9 cellular contexts compared by ENCODE assay signal in the genomic region with DNA sequence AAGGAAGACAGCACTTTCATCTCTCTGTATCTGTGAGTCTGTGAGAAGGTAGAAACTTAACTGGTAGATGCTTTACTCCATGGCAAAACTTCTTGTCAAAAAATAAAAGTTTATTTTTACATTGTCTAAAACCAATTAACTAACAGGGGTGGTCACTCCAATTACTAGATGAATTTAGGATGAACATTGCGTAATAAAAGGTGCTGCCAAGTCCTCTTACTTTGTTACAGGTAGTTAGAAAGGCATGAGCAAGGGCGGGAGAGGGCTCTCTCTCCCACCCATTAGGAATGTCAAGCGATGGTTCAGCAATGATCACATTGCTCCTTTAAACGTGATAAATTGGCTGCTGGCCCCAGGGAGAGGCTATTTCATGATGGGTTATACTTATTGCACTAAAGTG.
"Had no signal": no experiment of that assay in that cellular context is flagged by ENCODE, and none has a peak within 500 bp of the region (broad histone marks: within the 10 kb centered on the region; RNA-seq: fewer than 3 reads in every experiment).

No MANE protein-coding gene starts in this region.

- H3K27ac Mint-ChIP-seq: H9, HFFc6 had no signal

- H2AFZ ChIP-seq: GM23248 had no signal

- H3K27ac ChIP-seq: GM23248 had no signal

- H3K4me3 Mint-ChIP-seq: H9, HFFc6 had no signal

- H3K4me3 ChIP-seq: GM23248, HAP-1 had no signal

- H3K9me3 ChIP-seq: HAP-1 had no signal

- H3K9ac ChIP-seq: GM23248 had no signal

- H3K36me3 ChIP-seq: HAP-1 had no signal

- H3K9me3 Mint-ChIP-seq: H9 had no signal

- FAIRE-seq: H54 had no signal

- H3K4me1 ChIP-seq: HAP-1 had no signal

- DNase-seq: GM23248, GOT3, H7, H9, HCEC 1CT, HFFc6 had no signal

- ATAC-seq: HCT116 had no signal
